In genomic region chr19:52343548-52343947, GRCh38 we compare ENCODE assay signal across 8 cellular contexts. TPM values are rescaled to one million over a fixed set of nuclear protein-coding genes. Genes with fewer than 3 reads are reported as not detected.
DNase-seq lines count a peak whose midpoint lies in the region; ATAC-seq and TF ChIP-seq lines count a peak whose summit lies in the region.

No MANE protein-coding gene starts in this region.

- H3K4me1 Mint-ChIP-seq in activated T-helper 1 cell treated with anti-CD3 and anti-CD28 coated beads, Interleukin-12 subunit alpha, Interleukin-12 subunit beta, Interleukin-2, Interleukin-4 antibody, amounts not matched to agents 30 ng/mL and 10 ng/mL and 1 ng/mL, durations not matched to agents 14 hours and 24 hours and 36 hours (ENCODE audit: low read depth), result no peaks in the 10 kb centered on the region

- H3K27me3 Mint-ChIP-seq in activated T-helper 1 cell treated with anti-CD3 and anti-CD28 coated beads, Interleukin-12 subunit alpha, Interleukin-12 subunit beta, Interleukin-2, Interleukin-4 antibody, amounts not matched to agents 30 ng/mL and 10 ng/mL and 1 ng/mL, durations not matched to agents 14 hours and 24 hours and 36 hours (ENCODE audit: insufficient read depth), result no peaks in the 10 kb centered on the region

- DNase-seq in NCI-H345 (lab: John Stamatoyannopoulos, UW) (peak; percentile 52), NCI-H345 treated with DMSO at 0.1 percent for 48 hours (lab: John Stamatoyannopoulos, UW; ENCODE audit: unreplicated experiment) (no peak), NCI-H82 treated with DMSO at 0.1 percent for 48 hours (lab: John Stamatoyannopoulos, UW; ENCODE audit: unreplicated experiment) (peak; percentile 37), head of caudate nucleus (peak in 41 of 42 donors; percentile 8 to 81 (median 49)), retinal pigment epithelial cell (ENCODE audit: low read depth) (no peak)
- DNase-seq in activated T-helper 1 cell treated with anti-CD3 and anti-CD28 coated beads, Interleukin-12 subunit alpha, Interleukin-12 subunit beta, Interleukin-2, Interleukin-4 antibody, amounts not matched to agents 30 ng/mL and 10 ng/mL and 1 ng/mL, durations not matched to agents 14 hours and 24 hours and 36 hours (ENCODE audit: low spot score), result peak; percentile 19

- H3K27ac Mint-ChIP-seq in activated T-helper 1 cell treated with anti-CD3 and anti-CD28 coated beads, Interleukin-12 subunit alpha, Interleukin-12 subunit beta, Interleukin-2, Interleukin-4 antibody, amounts not matched to agents 30 ng/mL and 10 ng/mL and 1 ng/mL, durations not matched to agents 14 hours and 24 hours and 36 hours, result no peak overlapping the region

- H3K36me3 Mint-ChIP-seq in activated T-helper 1 cell treated with anti-CD3 and anti-CD28 coated beads, Interleukin-12 subunit alpha, Interleukin-12 subunit beta, Interleukin-2, Interleukin-4 antibody, amounts not matched to agents 30 ng/mL and 10 ng/mL and 1 ng/mL, durations not matched to agents 14 hours and 24 hours and 36 hours (ENCODE audit: low read depth), result peaks cover 2% of the 10 kb centered on the region

- ATAC-seq in GM18498 (IDR thresholded peaks at IDR 0.05; ENCODE audit: unreplicated experiment) (no peak), HG02970 (IDR thresholded peaks at IDR 0.05; ENCODE audit: low FRiP score, unreplicated experiment) (no peak)

- peak; percentile 46 for TF ChIP-seq CTCF in retinal pigment epithelial cell (conservative IDR thresholded peaks at IDR 0.05; ENCODE audit: low read depth, low read length)

- intact Hi-C loops in activated T-helper 1 cell treated with anti-CD3 and anti-CD28 coated beads, Interleukin-12 subunit alpha, Interleukin-12 subunit beta, Interleukin-2, Interleukin-4 antibody, amounts not matched to agents 30 ng/mL and 10 ng/mL and 1 ng/mL, durations not matched to agents 14 hours and 24 hours and 36 hours (cut with micrococcal nuclease), result no loop called here
- intact Hi-C loops in head of caudate nucleus (cut with DNase I), result no loop called here

- H3K4me3 Mint-ChIP-seq in activated T-helper 1 cell treated with anti-CD3 and anti-CD28 coated beads, Interleukin-12 subunit alpha, Interleukin-12 subunit beta, Interleukin-2, Interleukin-4 antibody, amounts not matched to agents 30 ng/mL and 10 ng/mL and 1 ng/mL, durations not matched to agents 14 hours and 24 hours and 36 hours, result no peak overlapping the region

- peaks cover 36% of the 10 kb centered on the region for H3K9me3 Mint-ChIP-seq in activated T-helper 1 cell treated with anti-CD3 and anti-CD28 coated beads, Interleukin-12 subunit alpha, Interleukin-12 subunit beta, Interleukin-2, Interleukin-4 antibody, amounts not matched to agents 30 ng/mL and 10 ng/mL and 1 ng/mL, durations not matched to agents 14 hours and 24 hours and 36 hours

- no peak overlapping the region for H3K4me3 ChIP-seq in retinal pigment epithelial cell (ENCODE audit: low read length)

RNA-seq across cellular contexts. Expression of gene ZNF610, which starts 7.5 kb away (rescaled TPM):
- total RNA-seq in activated T-helper 1 cell treated with anti-CD3 and anti-CD28 coated beads, Interleukin-12 subunit alpha, Interleukin-12 subunit beta, Interleukin-2, Interleukin-4 antibody, amounts not matched to agents 30 ng/mL and 10 ng/mL and 1 ng/mL, durations not matched to agents 14 hours and 24 hours and 36 hours, result 0.29 and 0.36 TPM in 2 replicates

RNA-seq across cellular contexts. Expression of gene ZNF880, which starts 26.2 kb away (rescaled TPM):
- 5.4 and 12.5 TPM in 2 replicates for total RNA-seq in activated T-helper 1 cell treated with anti-CD3 and anti-CD28 coated beads, Interleukin-12 subunit alpha, Interleukin-12 subunit beta, Interleukin-2, Interleukin-4 antibody, amounts not matched to agents 30 ng/mL and 10 ng/mL and 1 ng/mL, durations not matched to agents 14 hours and 24 hours and 36 hours

RNA-seq across cellular contexts. Expression of gene ZNF480, which starts 46.6 kb away (rescaled TPM):
- 3.5 and 4.8 TPM in 2 replicates for total RNA-seq in activated T-helper 1 cell treated with anti-CD3 and anti-CD28 coated beads, Interleukin-12 subunit alpha, Interleukin-12 subunit beta, Interleukin-2, Interleukin-4 antibody, amounts not matched to agents 30 ng/mL and 10 ng/mL and 1 ng/mL, durations not matched to agents 14 hours and 24 hours and 36 hours

RNA-seq across cellular contexts. Expression of gene ZNF528, which starts 54.1 kb away (rescaled TPM):
- total RNA-seq in activated T-helper 1 cell treated with anti-CD3 and anti-CD28 coated beads, Interleukin-12 subunit alpha, Interleukin-12 subunit beta, Interleukin-2, Interleukin-4 antibody, amounts not matched to agents 30 ng/mL and 10 ng/mL and 1 ng/mL, durations not matched to agents 14 hours and 24 hours and 36 hours, result 6.8 and 8.0 TPM in 2 replicates

Comparison
In these comparisons a context has a peak if more than half of its experiments do, and no peak if none do; other contexts are left out.
1. DNase-seq: peak in NCI-H345 (single experiment), NCI-H82 treated with DMSO at 0.1 percent for 48 hours (single experiment), activated T-helper 1 cell treated with anti-CD3 and anti-CD28 coated beads, Interleukin-12 subunit alpha, Interleukin-12 subunit beta, Interleukin-2, Interleukin-4 antibody, amounts not matched to agents 30 ng/mL and 10 ng/mL and 1 ng/mL, durations not matched to agents 14 hours and 24 hours and 36 hours (single experiment) and head of caudate nucleus (41 of 42); none in NCI-H345 treated with DMSO at 0.1 percent for 48 hours (single experiment) and retinal pigment epithelial cell (single experiment).